In the genomic region with DNA sequence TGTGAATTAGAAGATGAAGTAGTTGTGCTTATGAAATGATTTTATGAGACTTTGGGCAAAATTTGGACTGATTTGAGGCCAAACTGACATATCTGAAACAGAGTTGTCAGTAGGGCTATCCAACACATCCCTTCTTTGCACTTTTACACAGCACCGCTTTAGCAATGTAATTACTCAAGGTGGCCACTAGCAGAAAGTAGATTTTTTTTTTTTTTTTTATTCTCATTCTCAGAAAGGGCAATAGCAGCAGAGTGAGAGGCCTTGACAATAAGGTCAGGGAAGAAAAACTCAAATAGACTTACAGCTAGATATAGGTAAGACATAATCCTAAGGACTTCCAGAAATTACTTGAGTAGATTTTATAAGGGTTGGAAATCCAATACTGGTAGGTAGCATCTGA, we compare ENCODE assay signal across 19 cellular contexts.
"Had no signal": no experiment of that assay in that cellular context is flagged by ENCODE, and none has a peak within 500 bp of the region (broad histone marks: within the 10 kb centered on the region; RNA-seq: fewer than 3 reads in every experiment).

No MANE protein-coding gene starts in this region.

- H3K4me1 Mint-ChIP-seq: central memory CD8-positive, alpha-beta T cell; natural killer cell; stimulated activated naive B cell treated with anti-CD40 and anti-IgM and Interleukin-4, amounts not matched to agents 10 μg/mL and 1 μg/mL and 100 μg/mL, for 72 hours had no signal

- H3K27ac Mint-ChIP-seq: activated T-cell treated with anti-CD3 and anti-CD28 coated beads, Interleukin-2, amount 50 U/mL, for 72 hours; natural killer cell; stimulated activated naive B cell treated with anti-CD40 and anti-IgM and Interleukin-4, amounts not matched to agents 10 μg/mL and 1 μg/mL and 100 μg/mL, for 72 hours had no signal

- H3K36me3 Mint-ChIP-seq: natural killer cell; stimulated activated naive B cell treated with anti-CD40 and anti-IgM and Interleukin-4, amounts not matched to agents 10 μg/mL and 1 μg/mL and 100 μg/mL, for 72 hours had no signal

- H3K27me3 Mint-ChIP-seq: central memory CD8-positive, alpha-beta T cell; stimulated activated naive B cell treated with anti-CD40 and anti-IgM and Interleukin-4, amounts not matched to agents 10 μg/mL and 1 μg/mL and 100 μg/mL, for 72 hours had no signal

- DNase-seq: activated CD4-positive, alpha-beta T cell treated with anti-CD3 and anti-CD28 coated beads, Interleukin-2, amount 50 U/mL, for 4 hours; activated effector memory CD4-positive, alpha-beta T cell treated with anti-CD3 and anti-CD28 coated beads, Interleukin-2, amount 50 U/mL, for 16 hours; activated naive CD4-positive, alpha-beta T cell treated with anti-CD3 and anti-CD28 coated beads, Interleukin-2, amount 50 U/mL, for 16 hours; activated T-cell treated with anti-CD3 and anti-CD28 coated beads, Interleukin-2, amount 50 U/mL, for 72 hours; aorta; brain microvascular endothelial cell; heart right ventricle; natural killer cell; nucleus accumbens; spleen; stimulated activated CD4-positive, alpha-beta T cell treated with anti-CD3 and anti-CD28 coated beads, Interleukin-4, amount 100 ng/mL, for 4 hours; stimulated activated naive B cell treated with anti-CD40 and anti-IgM and Interleukin-4, amounts not matched to agents 10 μg/mL and 1 μg/mL and 100 μg/mL, for 72 hours; T-helper 2 cell; thyroid gland; WERI-Rb-1 had no signal

- H3K4me3 Mint-ChIP-seq: activated T-cell treated with anti-CD3 and anti-CD28 coated beads, Interleukin-2, amount 50 U/mL, for 72 hours; central memory CD8-positive, alpha-beta T cell; natural killer cell; stimulated activated naive B cell treated with anti-CD40 and anti-IgM and Interleukin-4, amounts not matched to agents 10 μg/mL and 1 μg/mL and 100 μg/mL, for 72 hours had no signal

- ATAC-seq: activated T-cell treated with anti-CD3 and anti-CD28 coated beads, Interleukin-2, amount 50 U/mL, for 72 hours; esophagus mucosa; gastroesophageal sphincter; heart right ventricle; natural killer cell; stimulated activated naive B cell treated with anti-CD40 and anti-IgM and Interleukin-4, amounts not matched to agents 10 μg/mL and 1 μg/mL and 100 μg/mL, for 72 hours had no signal

- H3K27ac ChIP-seq: brain microvascular endothelial cell, coronary artery, gastroesophageal sphincter, heart right ventricle, spleen, thyroid gland, WERI-Rb-1 had no signal
